22 cellular contexts compared by ENCODE assay signal in the genomic region with DNA sequence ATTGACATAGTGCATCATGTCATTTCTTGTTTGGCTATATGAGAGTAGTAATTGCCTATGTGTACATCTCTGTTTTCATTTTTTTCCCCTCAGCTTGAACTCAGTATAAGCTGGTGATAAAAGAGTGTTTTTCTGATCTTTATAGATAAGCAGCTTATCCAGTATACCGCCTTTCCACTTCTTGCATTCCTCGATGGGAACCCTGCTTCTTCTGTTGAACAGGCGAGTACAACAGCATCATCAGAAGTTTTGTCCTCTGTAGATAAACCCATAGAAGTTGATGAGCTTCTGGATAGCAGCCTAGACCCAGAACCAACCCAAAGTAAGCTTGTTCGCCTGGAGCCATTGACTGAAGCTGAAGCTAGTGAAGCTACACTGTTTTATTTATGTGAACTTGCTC.
"Had no signal": no experiment of that assay in that cellular context is flagged by ENCODE, and none has a peak within 500 bp of the region (broad histone marks: within the 10 kb centered on the region; RNA-seq: fewer than 3 reads in every experiment).

No MANE protein-coding gene starts in this region.

- H3K36me3 ChIP-seq: ovary had no signal

- H3K27me3 ChIP-seq: ovary, right atrium auricular region, right lobe of liver, stomach, testis, thyroid gland, transverse colon, upper lobe of left lung, vagina had no signal

- DNase-seq: islet precursor cell; left ventricle myocardium inferior; mesendoderm; naive B cell; ovary; right lobe of liver; stimulated activated CD4-positive, alpha-beta T cell treated with anti-CD3 and anti-CD28 coated beads, Interleukin-1b, Interleukin-23, amount 100 ng/mL, for 48 hours; stimulated activated CD4-positive, alpha-beta T cell treated with anti-CD3 and anti-CD28 coated beads, Interleukin-2, amount 100 ng/mL, for 48 hours; stimulated activated naive B cell treated with anti-CD40 and anti-IgM and Interleukin-4, amounts not matched to agents 10 μg/mL and 1 μg/mL and 100 μg/mL, for 72 hours; stimulated activated naive CD8-positive, alpha-beta T cell treated with anti-CD3 and anti-CD28 coated beads, Interleukin-15, Interleukin-2, amounts not matched to agents 100 U/mL and 50 U/mL, for 24 hours; stomach; testis; thyroid gland; transverse colon; upper lobe of left lung had no signal

- H3K4me1 ChIP-seq: right atrium auricular region, right lobe of liver, stomach, testis, thyroid gland, transverse colon, upper lobe of left lung had no signal

- H3K4me2 ChIP-seq: smooth muscle cell had no signal

- H3K4me3 Mint-ChIP-seq: mesothelial cell of epicardium; naive B cell; stimulated activated naive B cell treated with anti-CD40 and anti-IgM and Interleukin-4, amounts not matched to agents 10 μg/mL and 1 μg/mL and 100 μg/mL, for 72 hours had no signal

- H3K9me3 ChIP-seq: left ventricle myocardium inferior, ovary, right atrium auricular region, right lobe of liver, stomach, testis, thyroid gland, transverse colon, upper lobe of left lung, vagina had no signal

- H3K27ac Mint-ChIP-seq: progenitor cell of endocrine pancreas; stimulated activated naive B cell treated with anti-CD40 and anti-IgM and Interleukin-4, amounts not matched to agents 10 μg/mL and 1 μg/mL and 100 μg/mL, for 72 hours had no signal

- H3K27ac ChIP-seq: left ventricle myocardium inferior, ovary, right atrium auricular region, right lobe of liver, stomach, testis, thyroid gland, transverse colon, upper lobe of left lung, vagina had no signal

- H3K27me3 Mint-ChIP-seq: naive B cell; natural killer cell treated with Interleukin-12 subunit alpha and Interleukin-12 subunit beta and Interleukin-15 and Interleukin-18, amount 100 ng/mL, for 72 hours; progenitor cell of endocrine pancreas; stimulated activated naive B cell treated with anti-CD40 and anti-IgM and Interleukin-4, amounts not matched to agents 10 μg/mL and 1 μg/mL and 100 μg/mL, for 72 hours had no signal

- H3K4me1 Mint-ChIP-seq: mesothelial cell of epicardium, naive B cell had no signal

- H3K4me3 ChIP-seq: left ventricle myocardium inferior, lung, ovary, right atrium auricular region, right lobe of liver, smooth muscle cell, stomach, testis, thyroid gland, transverse colon, upper lobe of left lung, vagina had no signal

- H3K9me3 Mint-ChIP-seq: mesothelial cell of epicardium; naive B cell; natural killer cell treated with Interleukin-12 subunit alpha and Interleukin-12 subunit beta and Interleukin-15 and Interleukin-18, amount 100 ng/mL, for 72 hours; stimulated activated naive B cell treated with anti-CD40 and anti-IgM and Interleukin-4, amounts not matched to agents 10 μg/mL and 1 μg/mL and 100 μg/mL, for 72 hours had no signal

- ATAC-seq: natural killer cell treated with Interleukin-12 subunit alpha and Interleukin-12 subunit beta and Interleukin-15 and Interleukin-18, amount 100 ng/mL, for 72 hours; right lobe of liver; stimulated activated naive B cell treated with anti-CD40 and anti-IgM and Interleukin-4, amounts not matched to agents 10 μg/mL and 1 μg/mL and 100 μg/mL, for 72 hours; stimulated activated naive CD8-positive, alpha-beta T cell treated with anti-CD3 and anti-CD28 coated beads, Interleukin-15, Interleukin-2, amounts not matched to agents 100 U/mL and 50 U/mL, for 24 hours had no signal
